8 cellular contexts compared by ENCODE assay signal in the genomic region with DNA sequence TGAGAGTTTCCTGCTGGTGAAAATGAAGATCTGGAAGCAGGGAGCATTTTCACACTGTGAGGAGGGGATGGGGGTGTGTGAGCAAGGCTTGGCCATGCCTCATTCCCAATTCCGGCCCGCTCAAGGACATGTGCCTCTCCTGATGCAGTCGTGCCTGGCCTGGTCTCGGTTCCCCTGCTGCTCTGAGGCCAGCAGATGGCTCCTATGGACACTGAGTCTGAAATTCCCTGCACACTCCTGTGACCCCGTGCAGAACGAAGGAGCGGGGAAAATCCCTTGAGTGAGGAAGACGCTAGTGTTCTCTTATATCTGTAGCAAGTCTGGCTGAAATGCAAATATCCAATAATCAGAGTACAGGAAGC. TPM values are rescaled to one million over a fixed set of nuclear protein-coding genes. Genes with fewer than 3 reads are reported as not detected.
A peak's percentile ranks its signal among the peaks of the same experiment; 100 is the strongest.
DNase-seq lines count a peak whose midpoint lies in the region; ATAC-seq, FAIRE-seq and TF ChIP-seq lines count a peak whose summit lies in the region.

No MANE protein-coding gene starts in this region.

- WGBS in testis, 2 donors = 0 to 3% methylated on average over 8 of the region's 8 CpGs

- H3K27ac ChIP-seq in GM23338 (ENCODE audit: low read depth) (no peak overlapping the region), kidney (ENCODE audit: low read depth in 2 of 2, low read length in 2 of 2) (peak overlapping the region; percentile 96 to 99), testis (peak overlapping the region; percentile 83 to 98)

- H3K9me3 Mint-ChIP-seq in GM23338 = peaks cover 98% of the 10 kb centered on the region

- H3K4me1 ChIP-seq in GM23338 (ENCODE audit: insufficient read depth) = peaks cover 13% of the 10 kb centered on the region
- H3K4me1 ChIP-seq in kidney (ENCODE audit: control insufficient read depth in 1 of 2, insufficient read depth in 1 of 2, low read depth in 1 of 2, low read length in 2 of 2) = peaks cover 9 to 10% of the 10 kb centered on the region in 2 donors
- peaks cover 16% of the 10 kb centered on the region for H3K4me1 ChIP-seq in testis

- DNase-seq in AG08395 (ENCODE audit: low spot score) = peak; percentile 16
- peak; percentile 43 for DNase-seq in GM23338 (ENCODE audit: low spot score)
- DNase-seq in amniotic stem cell (lab: John Stamatoyannopoulos, UW) = peak; percentile 28
- DNase-seq in kidney = peak; percentile 80
- no peak for DNase-seq in testis
- DNase-seq in A172 (ENCODE audit: low spot score) = no peak

- peaks cover 6% of the 10 kb centered on the region for H3K27me3 Mint-ChIP-seq in GM23338 (ENCODE audit: insufficient read depth, low read depth, poor library complexity)

- H4K20me1 ChIP-seq in GM23338 (replicated peaks; ENCODE audit: insufficient read depth) = no peaks in the 10 kb centered on the region; the same call in 1 of the 2 replicates

- H3K27me3 ChIP-seq in GM23338 (ENCODE audit: insufficient read depth) (peaks cover 17% of the 10 kb centered on the region), testis (no peaks in the 10 kb centered on the region)

- H3K4me3 ChIP-seq in GM23338 (peak overlapping the region; percentile 72; the same call in 1 of the 2 replicates), kidney (ENCODE audit: low read length in 2 of 2) (peak overlapping the region; percentile 86 to 99), testis (peak overlapping the region; percentile 77 to 78)

- no peak overlapping the region for H2AFZ ChIP-seq in GM23338

- H3K4me1 Mint-ChIP-seq in GM23338 = no peaks in the 10 kb centered on the region

- peaks cover 42% of the 10 kb centered on the region for H3K36me3 Mint-ChIP-seq in GM23338 (ENCODE audit: low read depth)

- H3K79me2 ChIP-seq in GM23338 (replicated peaks; ENCODE audit: insufficient read depth) = no peaks in the 10 kb centered on the region

- H3K9me3 ChIP-seq in kidney (ENCODE audit: control insufficient read depth in 1 of 2, low read length in 2 of 2) (no peaks in the 10 kb centered on the region), testis (no peaks in the 10 kb centered on the region)

- no peak overlapping the region for H3K4me3 Mint-ChIP-seq in GM23338

- peak overlapping the region; percentile 78 for H3K4me2 ChIP-seq in GM23338

- FAIRE-seq in kidney (lab: Jason Lieb, UNC) = no peak

- H3K36me3 ChIP-seq in GM23338 (ENCODE audit: insufficient read depth) = no peaks in the 10 kb centered on the region
- H3K36me3 ChIP-seq in kidney (ENCODE audit: control insufficient read depth in 1 of 2, insufficient read depth in 2 of 2, low read length in 2 of 2) = no peaks in the 10 kb centered on the region
- no peaks in the 10 kb centered on the region for H3K36me3 ChIP-seq in testis (ENCODE audit: low read depth, missing control alignments)

- ATAC-seq in GM23338 (no peak), HG03565 (IDR thresholded peaks at IDR 0.05; ENCODE audit: unreplicated experiment) (no peak), HG03457 (IDR thresholded peaks at IDR 0.05; ENCODE audit: unreplicated experiment) (no peak)

- TF ChIP-seq CTCF in GM23338 (conservative IDR thresholded peaks at IDR 0.05; ENCODE audit: low read depth in 2 of 2) (peak in 1 of 2 experiments; percentile 54; a peak in 3 of 4 replicates), kidney (IDR thresholded peaks at IDR 0.05; ENCODE audit: borderline replicate concordance, extremely low read depth, insufficient read depth) (peak; percentile 16), testis (IDR thresholded peaks at IDR 0.05) (peak in 1 of 3 experiments; percentile 13)

- H3K9ac ChIP-seq in kidney (ENCODE audit: low read length in 2 of 2) = peak overlapping the region; percentile 52 to 79

- H3F3A ChIP-seq in GM23338 (replicated peaks; ENCODE audit: low read depth) = 0 out of 2 replicates have a peak, but pooled peaks cover 4% of the 10 kb centered on the region

- no peaks in the 10 kb centered on the region for H3K9me2 ChIP-seq in GM23338 (ENCODE audit: insufficient read depth)

- no peak for TF ChIP-seq POLR2A in testis (IDR thresholded peaks at IDR 0.05)

- intact Hi-C loops in kidney (cut with DNase I) (no loop called here), testis (cut with DNase I; ENCODE audit: low total_unique reads) (no loop called here)

- no peak overlapping the region for H3K27ac Mint-ChIP-seq in GM23338

TF ChIP-seq in GM23338, 12 proteins besides CTCF, POLR2A, EP300 and RAD21:
- TF ChIP-seq JUNB (IDR thresholded peaks at IDR 0.05; ENCODE audit: unreplicated experiment) (no peak), ZNF331 (CRISPR knock-in tag; IDR thresholded peaks at IDR 0.05; ENCODE audit: low read depth) (no peak), EZH2phosphoT487 (IDR thresholded peaks at IDR 0.05; ENCODE audit: unreplicated experiment) (no peak), STAT1 (IDR thresholded peaks at IDR 0.05; ENCODE audit: unreplicated experiment) (no peak), EZH2 (IDR thresholded peaks at IDR 0.05; ENCODE audit: low read depth, unreplicated experiment) (no peak), ZNF114 (CRISPR knock-in tag; IDR thresholded peaks at IDR 0.05) (no peak)
- TF ChIP-seq, protein P1, sequence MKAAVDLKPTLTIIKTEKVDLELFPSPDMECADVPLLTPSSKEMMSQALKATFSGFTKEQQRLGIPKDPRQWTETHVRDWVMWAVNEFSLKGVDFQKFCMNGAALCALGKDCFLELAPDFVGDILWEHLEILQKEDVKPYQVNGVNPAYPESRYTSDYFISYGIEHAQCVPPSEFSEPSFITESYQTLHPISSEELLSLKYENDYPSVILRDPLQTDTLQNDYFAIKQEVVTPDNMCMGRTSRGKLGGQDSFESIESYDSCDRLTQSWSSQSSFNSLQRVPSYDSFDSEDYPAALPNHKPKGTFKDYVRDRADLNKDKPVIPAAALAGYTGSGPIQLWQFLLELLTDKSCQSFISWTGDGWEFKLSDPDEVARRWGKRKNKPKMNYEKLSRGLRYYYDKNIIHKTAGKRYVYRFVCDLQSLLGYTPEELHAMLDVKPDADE (IDR thresholded peaks at IDR 0.05) = no peak

RNA-seq across cellular contexts. Expression of a gene that starts 0.4 kb away (rescaled TPM):
- total RNA-seq in GM23338 (2014; rRNA removed; shearing (Covaris generic)) = 0.87 and 2.2 TPM in 2 replicates
- 0.61 and 1.7 TPM in 2 replicates for polyA plus RNA-seq in GM23338 (2016; fragmentation: Nextera tagmentation; extraction: Ambion mirVana)
- 9.8 TPM for total RNA-seq in kidney
- polyA plus RNA-seq in kidney (ENCODE audit: insufficient read depth, low read depth, low replicate concordance) = 4.6 TPM
- total RNA-seq in testis = 1 to 10 TPM; 5.0 to 7.9 TPM
- polyA plus RNA-seq in testis (ENCODE audit: insufficient read depth, low read depth, low replicate concordance) = 7.6 TPM
- 1.1 TPM in 1 of 2 replicates, not detected in the other for total RNA-seq in A172 (2014; rRNA removed; shearing (Covaris generic))

RNA-seq across cellular contexts. Expression of a gene that starts 39.6 kb away (rescaled TPM):
- 9.3 and 13.6 TPM in 2 replicates for total RNA-seq in GM23338 (2014; rRNA removed; shearing (Covaris generic))
- polyA plus RNA-seq in GM23338 (2016; fragmentation: Nextera tagmentation; extraction: Ambion mirVana) = 4.5 and 6.0 TPM in 2 replicates
- total RNA-seq in kidney = 20.9 TPM
- polyA plus RNA-seq in kidney (ENCODE audit: insufficient read depth, low read depth, low replicate concordance) = 7.2 TPM
- 10 to 100 TPM; 22.0 to 26.1 TPM for total RNA-seq in testis
- 9.0 TPM for polyA plus RNA-seq in testis (ENCODE audit: insufficient read depth, low read depth, low replicate concordance)
- 14.7 and 17.6 TPM in 2 replicates for total RNA-seq in A172 (2014; rRNA removed; shearing (Covaris generic))

Comparison
In these comparisons a context has a peak if more than half of its experiments do, and no peak if none do; other contexts are left out.
1. DNase-seq: peak in AG08395 (single experiment), GM23338 (single experiment), amniotic stem cell (single experiment) and kidney (single experiment); none in testis (single experiment) and A172 (single experiment).
2. Peak in every context shown above with its lines, with median percentiles within 50 percentile points of each other: H3K4me3 ChIP-seq.